26 cellular contexts compared by ENCODE assay signal in genomic region chr6:72869621-72870020, GRCh38.
"Had no signal": no experiment of that assay in that cellular context is flagged by ENCODE, and none has a peak within 500 bp of the region (broad histone marks: within the 10 kb centered on the region; RNA-seq: fewer than 3 reads in every experiment).

No MANE protein-coding gene starts in this region.

- H3K36me3 ChIP-seq: stomach, suprapubic skin, thoracic aorta, thyroid gland, tibial artery, tibial nerve, transverse colon, upper lobe of left lung, upper lobe of right lung, uterus, vagina had no signal

- ATAC-seq: stimulated activated effector memory CD8-positive, alpha-beta T cell treated with anti-CD3 and anti-CD28 coated beads, Interleukin-12 subunit alpha, Interleukin-12 subunit beta, amount 100 ng/mL, for 72 hours; stimulated activated memory B cell treated with anti-CD40 and anti-IgM and Interleukin-4, amounts not matched to agents 10 μg/mL and 1 μg/mL and 100 μg/mL, for 72 hours; stimulated activated naive B cell treated with anti-CD40 and anti-IgM and Interleukin-4, amounts not matched to agents 10 μg/mL and 1 μg/mL and 100 μg/mL, for 72 hours; stimulated activated naive CD8-positive, alpha-beta T cell treated with anti-CD3 and anti-CD28 coated beads, Interleukin-15, amount 100 ng/mL, for 72 hours; stimulated activated naive CD8-positive, alpha-beta T cell treated with anti-CD3 and anti-CD28 coated beads, Interleukin-15, Interleukin-2, amounts not matched to agents 100 U/mL and 50 U/mL, for 24 hours; upper lobe of right lung had no signal

- DNase-seq: stimulated activated CD4-positive, alpha-beta T cell treated with anti-CD3 and anti-CD28 coated beads, Interleukin-2, amount 100 ng/mL, for 48 hours; stimulated activated CD4-positive, alpha-beta T cell treated with anti-CD3 and anti-CD28 coated beads, Interleukin-4, amount 100 ng/mL, for 1 hour; stimulated activated CD4-positive, alpha-beta T cell treated with anti-CD3 and anti-CD28 coated beads, Interleukin-4, amount 100 ng/mL, for 24 hours; stimulated activated CD4-positive, alpha-beta T cell treated with anti-CD3 and anti-CD28 coated beads, Interleukin-4, amount 100 ng/mL, for 4 hours; stimulated activated CD8-positive, alpha-beta memory T cell treated with anti-CD3 and anti-CD28 coated beads, Interleukin-4, amount 100 ng/mL, for 48 hours; stimulated activated naive B cell treated with anti-CD40 and anti-IgM and Interleukin-4, amounts not matched to agents 10 μg/mL and 1 μg/mL and 100 μg/mL, for 72 hours; stimulated activated naive CD4-positive, alpha-beta T cell; stimulated activated naive CD4-positive, alpha-beta T cell treated with Interleukin-2 at 50 U/mL for 16 hours; stimulated activated naive CD8-positive, alpha-beta T cell treated with anti-CD3 and anti-CD28 coated beads, Interleukin-15, amount 100 ng/mL, for 72 hours; stimulated activated naive CD8-positive, alpha-beta T cell treated with anti-CD3 and anti-CD28 coated beads, Interleukin-15, Interleukin-2, amounts not matched to agents 100 U/mL and 50 U/mL, for 24 hours; stomach; substantia nigra; testis; thyroid gland; tibial artery; transverse colon; trophoblast cell; upper lobe of left lung; upper lobe of right lung; uterus had no signal

- H3K27ac ChIP-seq: stomach, suprapubic skin, testis, thoracic aorta, thyroid gland, tibial artery, tibial nerve, transverse colon, upper lobe of left lung, upper lobe of right lung, uterus, vagina had no signal

- H3K4me3 ChIP-seq: stomach, suprapubic skin, testis, thoracic aorta, thyroid gland, tibial artery, tibial nerve, transverse colon, upper lobe of left lung, upper lobe of right lung, uterus, vagina had no signal

- H3K27me3 ChIP-seq: stomach, suprapubic skin, testis, thyroid gland, tibial artery, tibial nerve, transverse colon, upper lobe of left lung, upper lobe of right lung, uterus, vagina had no signal

- H3K4me1 ChIP-seq: suprapubic skin, testis, thyroid gland, tibial nerve, transverse colon, upper lobe of right lung, uterus, vagina had no signal

- H3K9me3 ChIP-seq: stomach, suprapubic skin, testis, thoracic aorta, thyroid gland, tibial artery, tibial nerve, transverse colon, upper lobe of left lung, upper lobe of right lung, uterus, vagina had no signal
